In genomic region chr1:42846257-42847110, GRCh38 we compare ENCODE assay signal across 1 cellular context.
TF ChIP-seq lines count a peak whose summit lies in the region.

A gene with protein sequence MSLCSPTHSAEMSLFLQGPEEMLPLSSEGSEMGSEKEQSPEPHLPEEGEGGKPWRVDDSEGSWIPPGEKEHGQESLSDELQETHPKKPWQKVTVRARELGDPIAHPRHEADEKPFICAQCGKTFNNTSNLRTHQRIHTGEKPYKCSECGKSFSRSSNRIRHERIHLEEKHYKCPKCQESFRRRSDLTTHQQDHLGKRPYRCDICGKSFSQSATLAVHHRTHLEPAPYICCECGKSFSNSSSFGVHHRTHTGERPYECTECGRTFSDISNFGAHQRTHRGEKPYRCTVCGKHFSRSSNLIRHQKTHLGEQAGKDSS (plus strand): TSS chr1:42846613. CDS start chr1:42849659, 3,046 bp downstream.

TF ChIP-seq in K562, 482 proteins besides CTCF, POLR2A, EP300 and RAD21 (continued from another document and continues in another):
- TF ChIP-seq, protein P1, sequence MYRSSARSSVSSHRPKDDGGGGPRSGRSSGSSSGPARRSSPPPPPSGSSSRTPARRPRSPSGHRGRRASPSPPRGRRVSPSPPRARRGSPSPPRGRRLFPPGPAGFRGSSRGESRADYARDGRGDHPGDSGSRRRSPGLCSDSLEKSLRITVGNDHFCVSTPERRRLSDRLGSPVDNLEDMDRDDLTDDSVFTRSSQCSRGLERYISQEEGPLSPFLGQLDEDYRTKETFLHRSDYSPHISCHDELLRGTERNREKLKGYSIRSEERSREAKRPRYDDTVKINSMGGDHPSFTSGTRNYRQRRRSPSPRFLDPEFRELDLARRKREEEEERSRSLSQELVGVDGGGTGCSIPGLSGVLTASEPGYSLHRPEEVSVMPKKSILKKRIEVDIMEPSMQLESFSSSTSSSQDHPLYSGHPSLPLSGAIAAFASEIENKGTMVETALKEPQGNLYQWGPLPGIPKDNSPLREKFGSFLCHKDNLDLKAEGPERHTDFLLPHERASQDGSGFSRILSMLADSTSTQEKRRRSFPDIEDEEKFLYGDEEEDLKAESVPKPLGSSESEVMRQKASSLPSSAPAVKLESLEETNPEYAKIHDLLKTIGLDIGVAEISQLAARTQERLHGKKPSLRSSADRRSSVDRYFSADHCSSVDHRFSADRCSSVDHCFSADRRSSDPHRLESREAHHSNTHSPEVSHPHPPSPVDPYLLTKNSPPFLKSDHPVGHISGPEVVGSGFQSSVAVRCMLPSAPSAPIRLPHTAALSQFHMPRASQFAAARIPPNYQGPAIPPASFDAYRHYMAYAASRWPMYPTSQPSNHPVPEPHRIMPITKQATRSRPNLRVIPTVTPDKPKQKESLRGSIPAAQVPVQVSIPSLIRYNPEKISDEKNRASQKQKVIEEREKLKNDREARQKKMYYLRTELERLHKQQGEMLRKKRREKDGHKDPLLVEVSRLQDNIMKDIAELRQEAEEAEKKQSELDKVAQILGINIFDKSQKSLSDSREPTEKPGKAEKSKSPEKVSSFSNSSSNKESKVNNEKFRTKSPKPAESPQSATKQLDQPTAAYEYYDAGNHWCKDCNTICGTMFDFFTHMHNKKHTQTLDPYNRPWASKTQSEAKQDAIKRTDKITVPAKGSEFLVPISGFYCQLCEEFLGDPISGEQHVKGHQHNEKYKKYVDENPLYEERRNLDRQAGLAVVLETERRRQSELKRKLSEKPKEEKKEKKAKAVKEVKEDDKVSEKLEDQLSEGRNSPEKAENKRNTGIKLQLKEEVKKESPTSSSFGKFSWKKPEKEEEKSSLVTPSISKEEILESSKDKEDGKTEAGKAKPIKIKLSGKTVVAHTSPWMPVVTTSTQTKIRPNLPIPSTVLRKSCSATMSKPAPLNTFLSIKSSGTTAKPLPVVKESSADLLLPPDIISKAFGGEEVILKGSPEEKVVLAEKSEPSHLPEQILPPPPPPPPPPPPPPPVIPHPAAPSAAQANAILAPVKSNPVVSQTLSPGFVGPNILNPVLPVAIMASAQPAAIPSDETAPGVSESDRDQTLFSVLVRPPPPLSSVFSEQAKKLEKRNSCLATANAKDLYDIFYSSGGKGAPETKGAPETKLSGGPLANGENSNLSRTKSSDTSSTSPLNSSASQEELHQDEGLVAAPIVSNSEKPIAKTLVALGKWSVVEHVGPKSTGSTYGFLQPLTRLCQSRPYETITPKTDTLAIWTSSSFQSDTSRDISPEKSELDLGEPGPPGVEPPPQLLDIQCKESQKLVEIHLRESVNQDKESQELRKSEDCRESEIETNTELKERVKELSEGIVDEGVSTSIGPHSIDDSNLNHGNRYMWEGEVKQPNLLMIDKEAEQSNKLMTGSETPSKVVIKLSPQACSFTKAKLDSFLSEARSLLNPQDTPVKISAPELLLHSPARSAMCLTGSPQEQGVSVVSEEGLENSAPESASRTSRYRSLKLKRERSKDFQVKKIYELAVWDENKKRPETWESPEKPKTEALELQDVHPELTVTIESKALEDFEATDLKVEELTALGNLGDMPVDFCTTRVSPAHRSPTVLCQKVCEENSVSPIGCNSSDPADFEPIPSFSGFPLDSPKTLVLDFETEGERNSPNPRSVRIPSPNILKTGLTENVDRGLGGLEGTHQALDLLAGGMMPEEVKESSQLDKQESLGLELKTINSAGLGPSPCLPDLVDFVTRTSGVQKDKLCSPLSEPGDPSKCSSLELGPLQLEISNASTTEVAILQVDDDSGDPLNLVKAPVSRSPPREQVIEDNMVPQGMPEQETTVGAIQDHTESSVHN (IDR thresholded peaks at IDR 0.05; ENCODE audit: borderline replicate concordance in 1 of 2, low read depth in 1 of 2), result no peak
- TF ChIP-seq, protein P2, sequence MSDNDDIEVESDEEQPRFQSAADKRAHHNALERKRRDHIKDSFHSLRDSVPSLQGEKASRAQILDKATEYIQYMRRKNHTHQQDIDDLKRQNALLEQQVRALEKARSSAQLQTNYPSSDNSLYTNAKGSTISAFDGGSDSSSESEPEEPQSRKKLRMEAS (CRISPR knock-in tag; IDR thresholded peaks at IDR 0.05), result peak; percentile 82
- 0 out of 2 replicates have a peak, but pooled peaks have one; percentile 46 for TF ChIP-seq ELF2 (CRISPR knock-in tag; IDR thresholded peaks at IDR 0.05)
- no peak for TF ChIP-seq TCF7L2 (IDR thresholded peaks at IDR 0.05; ENCODE audit: low read depth, low read length)
- TF ChIP-seq ZC3H8 (IDR thresholded peaks at IDR 0.05), result no peak
- 0 out of 2 replicates have a peak, but pooled peaks have one; percentile 39 for TF ChIP-seq ZNF445 (CRISPR knock-in tag; IDR thresholded peaks at IDR 0.05; ENCODE audit: low read depth)
- no peak for TF ChIP-seq ARNT (IDR thresholded peaks at IDR 0.05)
- TF ChIP-seq ZNF551 (CRISPR knock-in tag; IDR thresholded peaks at IDR 0.05), result no peak
- no peak for TF ChIP-seq ZNF707 (CRISPR knock-in tag; conservative IDR thresholded peaks at IDR 0.05)
- no peak for TF ChIP-seq KAT8 (IDR thresholded peaks at IDR 0.05; ENCODE audit: low read depth)
- TF ChIP-seq, protein P3, sequence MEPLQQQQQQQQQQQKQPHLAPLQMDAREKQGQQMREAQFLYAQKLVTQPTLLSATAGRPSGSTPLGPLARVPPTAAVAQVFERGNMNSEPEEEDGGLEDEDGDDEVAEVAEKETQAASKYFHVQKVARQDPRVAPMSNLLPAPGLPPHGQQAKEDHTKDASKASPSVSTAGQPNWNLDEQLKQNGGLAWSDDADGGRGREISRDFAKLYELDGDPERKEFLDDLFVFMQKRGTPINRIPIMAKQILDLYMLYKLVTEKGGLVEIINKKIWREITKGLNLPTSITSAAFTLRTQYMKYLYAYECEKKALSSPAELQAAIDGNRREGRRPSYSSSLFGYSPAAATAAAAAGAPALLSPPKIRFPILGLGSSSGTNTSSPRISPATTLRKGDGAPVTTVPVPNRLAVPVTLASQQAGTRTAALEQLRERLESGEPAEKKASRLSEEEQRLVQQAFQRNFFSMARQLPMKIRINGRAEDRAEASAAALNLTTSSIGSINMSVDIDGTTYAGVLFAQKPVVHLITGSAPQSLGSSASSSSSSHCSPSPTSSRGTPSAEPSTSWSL (CRISPR knock-in tag; IDR thresholded peaks at IDR 0.05; ENCODE audit: borderline replicate concordance), result 0 out of 2 replicates have a peak, but pooled peaks have one; percentile 12
- no peak; the same call in 1 of the 2 replicates for TF ChIP-seq GTF2E2 (tag; IDR thresholded peaks at IDR 0.05)
- peak; percentile 60 for TF ChIP-seq TAF9B (IDR thresholded peaks at IDR 0.05; ENCODE audit: partially characterized antibody)
- TF ChIP-seq, protein P4, sequence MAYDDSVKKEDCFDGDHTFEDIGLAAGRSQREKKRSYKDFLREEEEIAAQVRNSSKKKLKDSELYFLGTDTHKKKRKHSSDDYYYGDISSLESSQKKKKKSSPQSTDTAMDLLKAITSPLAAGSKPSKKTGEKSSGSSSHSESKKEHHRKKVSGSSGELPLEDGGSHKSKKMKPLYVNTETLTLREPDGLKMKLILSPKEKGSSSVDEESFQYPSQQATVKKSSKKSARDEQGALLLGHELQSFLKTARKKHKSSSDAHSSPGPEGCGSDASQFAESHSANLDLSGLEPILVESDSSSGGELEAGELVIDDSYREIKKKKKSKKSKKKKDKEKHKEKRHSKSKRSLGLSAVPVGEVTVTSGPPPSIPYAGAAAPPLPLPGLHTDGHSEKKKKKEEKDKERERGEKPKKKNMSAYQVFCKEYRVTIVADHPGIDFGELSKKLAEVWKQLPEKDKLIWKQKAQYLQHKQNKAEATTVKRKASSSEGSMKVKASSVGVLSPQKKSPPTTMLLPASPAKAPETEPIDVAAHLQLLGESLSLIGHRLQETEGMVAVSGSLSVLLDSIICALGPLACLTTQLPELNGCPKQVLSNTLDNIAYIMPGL (CRISPR knock-in tag; IDR thresholded peaks at IDR 0.05), result no peak
- TF ChIP-seq ZNF133 (CRISPR knock-in tag; IDR thresholded peaks at IDR 0.05), result no peak
- TF ChIP-seq, protein P5, sequence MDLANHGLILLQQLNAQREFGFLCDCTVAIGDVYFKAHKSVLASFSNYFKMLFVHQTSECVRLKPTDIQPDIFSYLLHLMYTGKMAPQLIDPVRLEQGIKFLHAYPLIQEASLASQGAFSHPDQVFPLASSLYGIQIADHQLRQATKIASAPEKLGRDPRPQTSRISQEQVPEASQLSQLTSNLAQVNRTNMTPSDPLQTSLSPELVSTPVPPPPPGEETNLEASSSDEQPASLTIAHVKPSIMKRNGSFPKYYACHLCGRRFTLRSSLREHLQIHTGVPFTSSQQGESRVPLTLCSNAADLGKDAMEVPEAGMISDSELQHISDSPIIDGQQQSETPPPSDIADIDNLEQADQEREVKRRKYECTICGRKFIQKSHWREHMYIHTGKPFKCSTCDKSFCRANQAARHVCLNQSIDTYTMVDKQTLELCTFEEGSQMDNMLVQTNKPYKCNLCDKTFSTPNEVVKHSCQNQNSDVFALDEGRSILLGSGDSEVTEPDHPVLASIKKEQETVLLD (IDR thresholded peaks at IDR 0.05), result 0 out of 2 replicates have a peak, but pooled peaks have one; percentile 50
- TF ChIP-seq FOXJ2 (tag; IDR thresholded peaks at IDR 0.05), result no peak
- TF ChIP-seq, protein P6, sequence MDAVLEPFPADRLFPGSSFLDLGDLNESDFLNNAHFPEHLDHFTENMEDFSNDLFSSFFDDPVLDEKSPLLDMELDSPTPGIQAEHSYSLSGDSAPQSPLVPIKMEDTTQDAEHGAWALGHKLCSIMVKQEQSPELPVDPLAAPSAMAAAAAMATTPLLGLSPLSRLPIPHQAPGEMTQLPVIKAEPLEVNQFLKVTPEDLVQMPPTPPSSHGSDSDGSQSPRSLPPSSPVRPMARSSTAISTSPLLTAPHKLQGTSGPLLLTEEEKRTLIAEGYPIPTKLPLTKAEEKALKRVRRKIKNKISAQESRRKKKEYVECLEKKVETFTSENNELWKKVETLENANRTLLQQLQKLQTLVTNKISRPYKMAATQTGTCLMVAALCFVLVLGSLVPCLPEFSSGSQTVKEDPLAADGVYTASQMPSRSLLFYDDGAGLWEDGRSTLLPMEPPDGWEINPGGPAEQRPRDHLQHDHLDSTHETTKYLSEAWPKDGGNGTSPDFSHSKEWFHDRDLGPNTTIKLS (IDR thresholded peaks at IDR 0.05; ENCODE audit: borderline replicate concordance, low read depth), result peak; percentile 95
- no peak for TF ChIP-seq RREB1 (CRISPR knock-in tag; IDR thresholded peaks at IDR 0.05)
- no peak for TF ChIP-seq ZNF77 (CRISPR knock-in tag; IDR thresholded peaks at IDR 0.05)
- TF ChIP-seq CXXC5 (CRISPR knock-in tag; IDR thresholded peaks at IDR 0.05), result peak; percentile 90
- TF ChIP-seq TSHZ1 (CRISPR knock-in tag; IDR thresholded peaks at IDR 0.05), result no peak
- peak; percentile 31; the same call in 1 of the 2 replicates for TF ChIP-seq ZBTB17 (CRISPR knock-in tag; IDR thresholded peaks at IDR 0.05)
- TF ChIP-seq POLR2AphosphoS2 (IDR thresholded peaks at IDR 0.05; ENCODE audit: low read length), result no peak
